9 cellular contexts compared by ENCODE assay signal in the genomic region with DNA sequence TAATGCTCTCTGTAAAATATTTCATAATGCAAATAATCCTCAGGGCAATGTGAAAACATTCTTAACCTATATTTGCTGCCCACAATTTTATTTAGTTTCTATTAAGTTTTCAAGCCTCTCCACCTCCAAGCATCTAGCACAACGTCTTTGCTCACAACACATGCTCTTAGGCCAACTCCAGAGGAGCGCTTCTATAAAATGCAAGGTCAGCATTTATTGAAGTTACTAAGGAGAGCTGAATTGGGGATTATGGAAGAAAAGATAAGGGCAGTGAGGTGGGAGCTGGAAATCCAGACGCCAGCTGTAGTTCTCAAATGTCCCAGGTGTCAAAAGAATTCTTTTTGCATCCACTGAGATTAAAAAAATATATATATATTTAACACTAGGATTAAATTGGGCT. TPM values are rescaled to one million over a fixed set of nuclear protein-coding genes. Genes with fewer than 3 reads are reported as not detected.
DNase-seq lines count a peak whose midpoint lies in the region; ATAC-seq and TF ChIP-seq lines count a peak whose summit lies in the region.
"Had no signal": no experiment of that assay in that cellular context is flagged by ENCODE, and none has a peak within 500 bp of the region (broad histone marks: within the 10 kb centered on the region; RNA-seq: fewer than 3 reads in every experiment).

No MANE protein-coding gene starts in this region.

- no peaks in the 10 kb centered on the region for H3K36me3 ChIP-seq in CD8-positive, alpha-beta T cell (ENCODE audit: insufficient read depth, low read length)
- peaks cover 33% of the 10 kb centered on the region for H3K36me3 ChIP-seq in MG63

- peaks cover 45% of the 10 kb centered on the region for H3K4me1 Mint-ChIP-seq in CD8-positive, alpha-beta T cell (ENCODE audit: low read depth)
- H3K4me1 Mint-ChIP-seq in dendritic cell treated with granulocyte-macrophage colony-stimulating factor and Interleukin-4, amounts not matched to agents 40 ng/mL and 50 ng/mL, for 4 days (ENCODE audit: low read depth), result peaks cover 30% of the 10 kb centered on the region
- H3K4me1 Mint-ChIP-seq in neural crest cell, result peaks cover 36% of the 10 kb centered on the region

- intact Hi-C loops in CD8-positive, alpha-beta T cell (cut with DNase I, micrococcal nuclease), result loop anchor here (5.0 to 10.0 kb wide), 8 partner anchors 34 to 1773 kb away; partner anchors contain the start of genes EAF2 (in 2 of the 2), IQCB1 (in 2 of the 2), COX17 (in 1 of the 2) and GSK3B (in 1 of the 2)
- intact Hi-C loops in dendritic cell treated with granulocyte-macrophage colony-stimulating factor and Interleukin-4, amounts not matched to agents 40 ng/mL and 50 ng/mL, for 4 days (cut with micrococcal nuclease), result loop anchor here (5.0 kb wide), 1 partner anchor 41 kb away; no protein-coding TSS in a partner anchor

- peak overlapping the region; percentile 90 for H3K4me3 ChIP-seq in CD8-positive, alpha-beta T cell (ENCODE audit: low read depth, low read length)
- H3K4me3 ChIP-seq in MG63, result peak overlapping the region; percentile 95

- peaks cover 2% of the 10 kb centered on the region for H3K9me3 Mint-ChIP-seq in CD8-positive, alpha-beta T cell
- peaks cover 21% of the 10 kb centered on the region for H3K9me3 Mint-ChIP-seq in dendritic cell treated with granulocyte-macrophage colony-stimulating factor and Interleukin-4, amounts not matched to agents 40 ng/mL and 50 ng/mL, for 4 days
- H3K9me3 Mint-ChIP-seq in neural crest cell, result peaks cover 6% of the 10 kb centered on the region

- H3K4me1 ChIP-seq in CD8-positive, alpha-beta T cell (ENCODE audit: insufficient read depth, low read length), result peaks cover 16% of the 10 kb centered on the region

- H3K27me3 ChIP-seq in CD8-positive, alpha-beta T cell (ENCODE audit: insufficient read depth, low read length), result no peaks in the 10 kb centered on the region
- H3K27me3 ChIP-seq in MG63, result no peaks in the 10 kb centered on the region

- H3K9me3 ChIP-seq in CD8-positive, alpha-beta T cell (ENCODE audit: low read length), result no peaks in the 10 kb centered on the region
- peaks cover 23% of the 10 kb centered on the region for H3K9me3 ChIP-seq in MG63

- H3K4me3 Mint-ChIP-seq in CD8-positive, alpha-beta T cell, result peak overlapping the region; percentile 94
- peak overlapping the region; percentile 93 for H3K4me3 Mint-ChIP-seq in dendritic cell treated with granulocyte-macrophage colony-stimulating factor and Interleukin-4, amounts not matched to agents 40 ng/mL and 50 ng/mL, for 4 days
- H3K4me3 Mint-ChIP-seq in neural crest cell, result peak overlapping the region; percentile 94

- POLR2A ChIA-PET in CD8-positive, alpha-beta T cell (lab: Charles Lee), result interaction anchor here (1.2 to 4.1 kb wide), 3 partner anchors 21 to 182 kb away, joined by 3 to 25 read pairs (median 18); partner anchors contain the start of gene NDUFB4

- no peak for TF ChIP-seq CTCF in CD8-positive, alpha-beta T cell (IDR thresholded peaks at IDR 0.05)
- TF ChIP-seq CTCF in neural crest cell (conservative IDR thresholded peaks at IDR 0.05), result no peak

- no peak overlapping the region for H3K27ac ChIP-seq in CD8-positive, alpha-beta T cell (ENCODE audit: low read depth, low read length)

- H3K27ac Mint-ChIP-seq in CD8-positive, alpha-beta T cell, result peak overlapping the region; percentile 98
- peak overlapping the region; percentile 97 for H3K27ac Mint-ChIP-seq in dendritic cell treated with granulocyte-macrophage colony-stimulating factor and Interleukin-4, amounts not matched to agents 40 ng/mL and 50 ng/mL, for 4 days
- H3K27ac Mint-ChIP-seq in neural crest cell (ENCODE audit: unreplicated experiment), result no peak overlapping the region

- CTCF ChIA-PET in CD8-positive, alpha-beta T cell (lab: Charles Lee), result interaction anchor here (1.0 to 3.2 kb wide), 4 partner anchors 137 to 182 kb away, joined by 3 to 12 read pairs (median 8); partner anchors contain the start of gene NDUFB4

- peaks cover 22% of the 10 kb centered on the region for H3K36me3 Mint-ChIP-seq in CD8-positive, alpha-beta T cell
- peaks cover 42% of the 10 kb centered on the region for H3K36me3 Mint-ChIP-seq in dendritic cell treated with granulocyte-macrophage colony-stimulating factor and Interleukin-4, amounts not matched to agents 40 ng/mL and 50 ng/mL, for 4 days (ENCODE audit: low read depth)
- H3K36me3 Mint-ChIP-seq in neural crest cell (ENCODE audit: low read depth), result peaks cover 16% of the 10 kb centered on the region

- DNase-seq in CD8-positive, alpha-beta T cell, result no peak
- no peak for DNase-seq in MG63
- DNase-seq in neural crest cell (ENCODE audit: low read depth, low spot score), result no peak
- DNase-seq in T1000 (lab: John Stamatoyannopoulos, UW), result no peak
- no peak for DNase-seq in stimulated activated CD4-positive, alpha-beta T cell treated with anti-CD3 and anti-CD28 coated beads, Interleukin-4, amount 100 ng/mL, for 1 hour
- no peak for DNase-seq in NCI-H526 (lab: John Stamatoyannopoulos, UW)
- DNase-seq: retina had no signal

- H3K27me3 Mint-ChIP-seq in CD8-positive, alpha-beta T cell (ENCODE audit: low read depth), result no peaks in the 10 kb centered on the region
- no peaks in the 10 kb centered on the region for H3K27me3 Mint-ChIP-seq in dendritic cell treated with granulocyte-macrophage colony-stimulating factor and Interleukin-4, amounts not matched to agents 40 ng/mL and 50 ng/mL, for 4 days
- no peaks in the 10 kb centered on the region for H3K27me3 Mint-ChIP-seq in neural crest cell (ENCODE audit: low read depth)

- no peak for ATAC-seq in CD8-positive, alpha-beta T cell
- ATAC-seq in GM19463 (IDR thresholded peaks at IDR 0.05; ENCODE audit: unreplicated experiment), result no peak

RNA-seq across cellular contexts. Expression of gene RABL3, which starts 1.0 kb away (rescaled TPM):
- 10 to 100 TPM; 14.0 to 15.2 TPM for total RNA-seq in CD8-positive, alpha-beta T cell
- 10.3 and 11.1 TPM in 2 replicates for total RNA-seq in MG63 (2014; rRNA removed; shearing (Covaris generic); ENCODE audit: low replicate concordance)
- 16.5 and 17.8 TPM in 2 replicates for total RNA-seq in neural crest cell

RNA-seq across cellular contexts. Expression of gene GTF2E1, which starts 1.2 kb away (rescaled TPM):
- 1 to 10 TPM; 5.8 to 7.8 TPM for total RNA-seq in CD8-positive, alpha-beta T cell
- total RNA-seq in MG63 (2014; rRNA removed; shearing (Covaris generic); ENCODE audit: low replicate concordance), result 13.1 and 16.5 TPM in 2 replicates
- total RNA-seq in neural crest cell, result 32.7 and 34.3 TPM in 2 replicates

RNA-seq across cellular contexts. Expression of gene HGD, which starts 59.3 kb away (rescaled TPM):
- 1 to 10 TPM; 3.1 to 3.2 TPM for total RNA-seq in CD8-positive, alpha-beta T cell
- not detected in 2 replicates for total RNA-seq in MG63 (2014; rRNA removed; shearing (Covaris generic); ENCODE audit: low replicate concordance)
- 0.75 and 1.2 TPM in 2 replicates for total RNA-seq in neural crest cell
